ENCODE assay signal across 8 cellular contexts in the genomic region with DNA sequence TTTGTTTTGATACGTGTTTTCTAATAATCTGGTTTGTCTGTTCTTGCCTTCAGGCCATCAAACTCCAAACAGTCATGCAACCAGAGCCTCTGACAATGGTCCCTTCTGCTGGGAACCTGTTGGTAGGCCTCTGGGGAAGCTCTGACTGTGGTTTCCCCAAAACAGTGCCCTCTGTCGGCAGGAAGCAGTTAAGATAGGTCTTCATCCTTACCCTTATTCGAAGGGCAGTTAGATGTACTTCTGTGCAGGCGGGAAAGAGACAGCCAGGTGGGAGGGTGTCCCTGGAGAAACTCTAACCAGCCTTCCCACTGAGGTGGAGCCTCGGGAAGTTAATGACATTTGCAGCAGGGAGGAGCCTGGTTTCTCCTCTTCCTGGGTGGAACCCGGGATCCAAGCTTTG.
A peak's percentile ranks its signal among the peaks of the same experiment; 100 is the strongest.
DNase-seq lines count a peak whose midpoint lies in the region; ATAC-seq and TF ChIP-seq lines count a peak whose summit lies in the region.

No MANE protein-coding gene starts in this region.

- H3K4me2 ChIP-seq in SU-DHL-6 (ENCODE audit: low read depth, low read length, poor library complexity, severe bottlenecking) = no peak overlapping the region
- H3K4me2 ChIP-seq in mesendoderm (ENCODE audit: low read length) = no peak overlapping the region

- H3K18ac ChIP-seq in mesendoderm (ENCODE audit: low read length) = no peak overlapping the region

- peak; percentile 15 for DNase-seq in stimulated activated CD4-positive, alpha-beta T cell treated with anti-CD3 and anti-CD28 coated beads, Interleukin-15, amount 100 ng/mL, for 24 hours
- DNase-seq in stimulated activated CD4-positive, alpha-beta T cell treated with anti-CD3 and anti-CD28 coated beads, Interleukin-1b, Interleukin-23, amount 100 ng/mL, for 48 hours = no peak
- DNase-seq in mesendoderm = peak; percentile 89
- DNase-seq in activated CD8-positive, alpha-beta memory T cell treated with anti-CD3 and anti-CD28 coated beads, Interleukin-2, amount 50 U/mL, for 4 hours = no peak
- DNase-seq in spleen = no peak
- no peak for DNase-seq in stimulated activated CD4-positive, alpha-beta T cell treated with anti-CD3 and anti-CD28 coated beads, Interleukin-12 subunit alpha, Interleukin-12 subunit beta, amount 100 ng/mL, for 4 hours

- ATAC-seq in HG02884 (IDR thresholded peaks at IDR 0.05; ENCODE audit: unreplicated experiment) = peak; percentile 96

- TF ChIP-seq POLR2A in spleen (IDR thresholded peaks at IDR 0.05) = no peak

- no peak overlapping the region for H4K5ac ChIP-seq in mesendoderm (ENCODE audit: low read length)

- no peaks in the 10 kb centered on the region for H3K79me1 ChIP-seq in mesendoderm (ENCODE audit: low read length)

- no peak overlapping the region for H2BK5ac ChIP-seq in mesendoderm (ENCODE audit: low read length)

- H3K9me3 ChIP-seq in SU-DHL-6 (ENCODE audit: insufficient read depth, low read length) (no peaks in the 10 kb centered on the region), spleen (peaks cover 0 to 34% (median 30%) of the 10 kb centered on the region in 8 donors)

- no peak overlapping the region for H2BK15ac ChIP-seq in mesendoderm (replicated peaks; ENCODE audit: low read depth)

- no peaks in the 10 kb centered on the region for H3K79me2 ChIP-seq in SU-DHL-6 (ENCODE audit: insufficient read depth, low read length)
- no peaks in the 10 kb centered on the region for H3K79me2 ChIP-seq in mesendoderm (ENCODE audit: control insufficient read depth, insufficient read depth, low read length)

- H3K27me3 ChIP-seq in SU-DHL-6 (ENCODE audit: low read length) = no peaks in the 10 kb centered on the region
- H3K27me3 ChIP-seq in mesendoderm (ENCODE audit: insufficient read depth, low read length, poor library complexity) = no peaks in the 10 kb centered on the region
- no peaks in the 10 kb centered on the region for H3K27me3 ChIP-seq in spleen (replicated peaks in 1 of 7)

- no CpG with 5 or more reads among the region's 6 CpGs for WGBS in mesendoderm (ENCODE audit: extremely low coverage, insufficient coverage, low lambda C conversion rate)
- 53 to 68% (median 62%) methylated on average over 6 of the region's 6 CpGs for WGBS in spleen, 5 donors

- no peak overlapping the region for H3K23ac ChIP-seq in mesendoderm (ENCODE audit: low read length)

- H3K36me3 ChIP-seq in SU-DHL-6 (ENCODE audit: low read length) (no peaks in the 10 kb centered on the region), mesendoderm (ENCODE audit: control insufficient read depth, insufficient read depth, low read length) (no peaks in the 10 kb centered on the region), spleen (no peaks in the 10 kb centered on the region)

- H3K56ac ChIP-seq in mesendoderm (ENCODE audit: low read length) = no peak overlapping the region

- H2BK120ac ChIP-seq in mesendoderm (ENCODE audit: low read depth, low read length) = no peak overlapping the region

- H4K8ac ChIP-seq in mesendoderm (ENCODE audit: low read depth, low read length) = no peak overlapping the region

- H3K27ac ChIP-seq in SU-DHL-6 (ENCODE audit: low read depth, low read length) (no peak overlapping the region), mesendoderm (ENCODE audit: low read depth, low read length) (no peak overlapping the region), spleen (no peak overlapping the region)

- no peak overlapping the region for H2AK5ac ChIP-seq in mesendoderm (ENCODE audit: low read length)

- no peak overlapping the region for H2AFZ ChIP-seq in SU-DHL-6 (ENCODE audit: low read depth, low read length, severe bottlenecking)

- H3K9ac ChIP-seq in SU-DHL-6 (ENCODE audit: low read length) (no peak overlapping the region), mesendoderm (ENCODE audit: low read length) (no peak overlapping the region)

- H3F3A ChIP-seq in SU-DHL-6 (ENCODE audit: insufficient read depth) = no peaks in the 10 kb centered on the region

- no peaks in the 10 kb centered on the region for H3K4me1 ChIP-seq in mesendoderm (ENCODE audit: control insufficient read depth, low read depth, low read length)
- H3K4me1 ChIP-seq in spleen = no peaks in the 10 kb centered on the region

- peak; percentile 21 for TF ChIP-seq CTCF in SU-DHL-6 (IDR thresholded peaks at IDR 0.05; ENCODE audit: insufficient read depth, low read length, poor library complexity, severe bottlenecking)
- TF ChIP-seq CTCF in spleen (IDR thresholded peaks at IDR 0.05 in 8 of 11, conservative IDR thresholded peaks at IDR 0.05 in 3 of 11) = no peak

- H4K20me1 ChIP-seq in SU-DHL-6 (ENCODE audit: low read depth, low read length) = no peaks in the 10 kb centered on the region

- H3K9me2 ChIP-seq in SU-DHL-6 (replicated peaks; ENCODE audit: insufficient read depth, low read length) = no peaks in the 10 kb centered on the region

- H3K4ac ChIP-seq in mesendoderm (ENCODE audit: low read depth, low read length) = no peak overlapping the region

- H3K4me3 ChIP-seq in SU-DHL-6 (ENCODE audit: insufficient read depth, low read length, poor library complexity, severe bottlenecking) (no peak overlapping the region), mesendoderm (ENCODE audit: low read length) (no peak overlapping the region), spleen (no peak overlapping the region)

- intact Hi-C loops in spleen (cut with DNase I; ENCODE audit: low total_unique reads) = no loop called here

Comparison
In these comparisons a context has a peak if more than half of its experiments do, and no peak if none do; other contexts are left out.
1. DNase-seq: peak in stimulated activated CD4-positive, alpha-beta T cell treated with anti-CD3 and anti-CD28 coated beads, Interleukin-15, amount 100 ng/mL, for 24 hours (single experiment) and mesendoderm (single experiment); none in stimulated activated CD4-positive, alpha-beta T cell treated with anti-CD3 and anti-CD28 coated beads, Interleukin-1b, Interleukin-23, amount 100 ng/mL, for 48 hours (single experiment), activated CD8-positive, alpha-beta memory T cell treated with anti-CD3 and anti-CD28 coated beads, Interleukin-2, amount 50 U/mL, for 4 hours (single experiment), spleen (single experiment) and stimulated activated CD4-positive, alpha-beta T cell treated with anti-CD3 and anti-CD28 coated beads, Interleukin-12 subunit alpha, Interleukin-12 subunit beta, amount 100 ng/mL, for 4 hours (single experiment).